Comparison of ENCODE assay signal across 8 cellular contexts in the genomic region with DNA sequence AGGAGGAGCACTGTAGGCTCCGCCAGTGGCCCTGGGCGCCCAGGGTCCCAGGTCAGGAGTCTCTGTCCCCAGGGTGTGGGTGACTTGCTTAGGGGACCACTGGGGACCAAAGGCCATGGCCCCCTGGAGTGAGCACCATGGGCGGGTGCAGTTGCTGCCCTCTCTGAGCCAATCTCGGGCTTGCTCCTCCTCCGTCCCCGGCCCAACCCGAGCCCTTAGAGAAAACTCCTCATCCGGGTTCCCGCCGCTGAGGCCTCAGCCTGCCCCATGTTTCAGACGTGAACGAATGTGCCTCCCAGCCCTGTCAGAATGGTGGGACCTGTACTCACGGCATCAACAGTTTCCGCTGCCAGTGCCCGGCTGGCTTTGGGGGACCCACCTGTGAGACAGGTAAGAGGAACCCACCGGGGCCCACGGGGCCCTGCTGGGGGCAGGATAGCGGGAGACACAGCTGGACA. TPM values are rescaled to one million over a fixed set of nuclear protein-coding genes. Genes with fewer than 3 reads are reported as not detected.
DNase-seq lines count a peak whose midpoint lies in the region; ATAC-seq and TF ChIP-seq lines count a peak whose summit lies in the region.

No MANE protein-coding gene starts in this region.

- 0 out of 2 replicates have a peak, but pooled peaks cover 4% of the 10 kb centered on the region for H4K20me1 ChIP-seq in Karpas-422 (ENCODE audit: insufficient read depth, low read depth, low read length)

- H3K27me3 ChIP-seq in Karpas-422 (ENCODE audit: low read length) (0 out of 2 replicates have a peak, but pooled peaks cover 2% of the 10 kb centered on the region), transverse colon (peaks cover 15% of the 10 kb centered on the region)

- peak overlapping the region; percentile 72 for H3K4me2 ChIP-seq in Karpas-422 (ENCODE audit: low read depth, low read length, poor library complexity, severe bottlenecking)

- H3K9ac ChIP-seq in Karpas-422 (ENCODE audit: low read length), result peak overlapping the region; percentile 73

- TF ChIP-seq EP300 in transverse colon (IDR thresholded peaks at IDR 0.05; ENCODE audit: low read depth), result no peak

- intact Hi-C loops in transverse colon (cut with DNase I; ENCODE audit: low total_unique reads), result no loop called here
- intact Hi-C loops in Right ventricle myocardium inferior (cut with DNase I), result no loop called here

- H3K4me3 Mint-ChIP-seq in activated naive CD8-positive, alpha-beta T cell, result peak overlapping the region; percentile 63
- H3K4me3 Mint-ChIP-seq in activated naive CD8-positive, alpha-beta T cell treated with anti-CD3 and anti-CD28 coated beads, Interleukin-2, amount 50 U/mL, for 24 hours, result no peak overlapping the region

- no peaks in the 10 kb centered on the region for H3K36me3 ChIP-seq in Karpas-422 (ENCODE audit: insufficient read depth, low read length)
- no peaks in the 10 kb centered on the region for H3K36me3 ChIP-seq in transverse colon

- peak overlapping the region; percentile 65 for H3K4me3 ChIP-seq in Karpas-422 (ENCODE audit: low read length)
- peak overlapping the region in 2 of 4 donors; percentile 26 to 38 for H3K4me3 ChIP-seq in transverse colon

- peaks cover 21% of the 10 kb centered on the region for H3K4me1 Mint-ChIP-seq in activated naive CD8-positive, alpha-beta T cell (ENCODE audit: low read depth)
- H3K4me1 Mint-ChIP-seq in activated naive CD8-positive, alpha-beta T cell treated with anti-CD3 and anti-CD28 coated beads, Interleukin-2, amount 50 U/mL, for 24 hours, result peaks cover 23% of the 10 kb centered on the region

- H3K4me1 ChIP-seq in Karpas-422 (ENCODE audit: low read length) (peaks cover 69% of the 10 kb centered on the region), transverse colon (peaks cover 0 to 14% (median 10%) of the 10 kb centered on the region in 4 donors)

- no peaks in the 10 kb centered on the region for H3K27me3 Mint-ChIP-seq in activated naive CD8-positive, alpha-beta T cell
- no peaks in the 10 kb centered on the region for H3K27me3 Mint-ChIP-seq in activated naive CD8-positive, alpha-beta T cell treated with anti-CD3 and anti-CD28 coated beads, Interleukin-2, amount 50 U/mL, for 24 hours

- no peak for TF ChIP-seq POLR2A in transverse colon (IDR thresholded peaks at IDR 0.05)

- 66% methylated on average over 17 of the region's 18 CpGs; no CpG with 5 or more reads in 1 of the 2 donors for WGBS in transverse colon (ENCODE audit: low coverage in 1 of 2), 2 donors

- H3K9me3 Mint-ChIP-seq in activated naive CD8-positive, alpha-beta T cell (ENCODE audit: low read depth), result no peaks in the 10 kb centered on the region
- H3K9me3 Mint-ChIP-seq in activated naive CD8-positive, alpha-beta T cell treated with anti-CD3 and anti-CD28 coated beads, Interleukin-2, amount 50 U/mL, for 24 hours, result no peaks in the 10 kb centered on the region

- peak overlapping the region; percentile 59; the same call in 1 of the 2 replicates for H2AFZ ChIP-seq in Karpas-422 (ENCODE audit: low read length)

- H3K9me2 ChIP-seq in Karpas-422 (replicated peaks; ENCODE audit: insufficient read depth, low read length), result no peaks in the 10 kb centered on the region

- ATAC-seq in activated naive CD8-positive, alpha-beta T cell treated with anti-CD3 and anti-CD28 coated beads, Interleukin-2, amount 50 U/mL, for 24 hours, result no peak
- ATAC-seq in esophagus mucosa (peak; percentile 15), HG03342 (IDR thresholded peaks at IDR 0.05; ENCODE audit: unreplicated experiment) (no peak), Right ventricle myocardium inferior (no peak)

- H3K27ac ChIP-seq in Karpas-422 (ENCODE audit: low read length), result no peak overlapping the region
- H3K27ac ChIP-seq in transverse colon, result peak overlapping the region in 1 of 4 donors; percentile 2

- H3K9me3 ChIP-seq in Karpas-422 (ENCODE audit: low read length) (no peaks in the 10 kb centered on the region), transverse colon (no peaks in the 10 kb centered on the region)

- TF ChIP-seq CTCF in transverse colon (IDR thresholded peaks at IDR 0.05), result no peak

- no peak for DNase-seq in activated naive CD8-positive, alpha-beta T cell treated with anti-CD3 and anti-CD28 coated beads, Interleukin-2, amount 50 U/mL, for 24 hours
- DNase-seq in Karpas-422, result peak; percentile 74
- DNase-seq in transverse colon, result peak; percentile 53
- no peak for DNase-seq in NCI-H82 (lab: John Stamatoyannopoulos, UW)
- DNase-seq in Right ventricle myocardium inferior (ENCODE audit: missing footprints), result no peak

- H3K36me3 Mint-ChIP-seq in activated naive CD8-positive, alpha-beta T cell, result no peaks in the 10 kb centered on the region
- H3K36me3 Mint-ChIP-seq in activated naive CD8-positive, alpha-beta T cell treated with anti-CD3 and anti-CD28 coated beads, Interleukin-2, amount 50 U/mL, for 24 hours (ENCODE audit: low read depth), result no peaks in the 10 kb centered on the region

- in situ Hi-C loops in transverse colon (cut with MboI; ENCODE audit: low pct_ligation_motif_present in 1 of 4, low pct_unique_long_range_greater_than_20kb in 1 of 4, low sequenced_read_pairs in 3 of 4), result no loop called here

- H3K79me2 ChIP-seq in Karpas-422 (ENCODE audit: low read length), result no peaks in the 10 kb centered on the region

- H3K27ac Mint-ChIP-seq in activated naive CD8-positive, alpha-beta T cell, result no peak overlapping the region
- no peak overlapping the region for H3K27ac Mint-ChIP-seq in activated naive CD8-positive, alpha-beta T cell treated with anti-CD3 and anti-CD28 coated beads, Interleukin-2, amount 50 U/mL, for 24 hours

RNA-seq across cellular contexts. Expression of a gene that starts 38.6 kb away (rescaled TPM):
- 1.9 and 25.3 TPM in 2 replicates for total RNA-seq in Karpas-422 (2014; rRNA removed; shearing (Covaris generic); ENCODE audit: low replicate concordance)
- total RNA-seq in esophagus mucosa (3.9 TPM), transverse colon (10 to 100 TPM in 3 of 4 donors, 1 to 10 TPM in 1; 8.2 to 65.5 (median 30.0) TPM), Right ventricle myocardium inferior (6.7 TPM)

Comparison
In these comparisons a context has a peak if more than half of its experiments do, and no peak if none do; other contexts are left out.
1. DNase-seq: peak in Karpas-422 (single experiment) and transverse colon (single experiment); none in activated naive CD8-positive, alpha-beta T cell treated with anti-CD3 and anti-CD28 coated beads, Interleukin-2, amount 50 U/mL, for 24 hours (single experiment), NCI-H82 (single experiment) and Right ventricle myocardium inferior (single experiment).